3 cellular contexts compared by ENCODE assay signal in genomic region chr15:57895291-57895690, GRCh38.
"Had no signal": no experiment of that assay in that cellular context is flagged by ENCODE, and none has a peak within 500 bp of the region (broad histone marks: within the 10 kb centered on the region; RNA-seq: fewer than 3 reads in every experiment).

No MANE protein-coding gene starts in this region.

- ATAC-seq: GM12878 had no signal

- H3K4me3 ChIP-seq: GM12878 had no signal

- DNase-seq: GDM1, GF-D8 had no signal
